8 cellular contexts compared by ENCODE assay signal in genomic region chr6:30955367-30956042, GRCh38. TPM values are rescaled to one million over a fixed set of nuclear protein-coding genes. Genes with fewer than 3 reads are reported as not detected.
A peak's percentile ranks its signal among the peaks of the same experiment; 100 is the strongest.
DNase-seq lines count a peak whose midpoint lies in the region; ATAC-seq, FAIRE-seq and TF ChIP-seq lines count a peak whose summit lies in the region.

No MANE protein-coding gene starts in this region.

- CTCF ChIA-PET in K562 (lab: Yijun Ruan, JAX; ENCODE audit: low intra/inter-chr PET ratio) = no interaction called here

- peak overlapping the region; percentile 78 for H2AFZ ChIP-seq in K562 (ENCODE audit: low read depth, low read length)

- no TSS peak for BruUV-seq in K562 (replicated peaks; lab: Mats Ljungman, UMichigan)

- 0 out of 6 replicates have a peak, but pooled peaks of 1 of the 3 experiments have one; percentile 2 for TF ChIP-seq CTCF in K562 (IDR thresholded peaks at IDR 0.05 in 2 of 3, conservative IDR thresholded peaks at IDR 0.05 in 1 of 3; ENCODE audit: insufficient read depth in 2 of 3, low read depth in 1 of 3, low read length in 3 of 3)

- POLR2A ChIA-PET in K562 (lab: Yijun Ruan, JAX) = interaction anchor here (0.6 to 1.6 kb wide), 13 partner anchors 10 to 633 kb away, joined by 3 to 6 read pairs (median 3); partner anchors contain the start of gene MUCL3

- H4K20me1 ChIP-seq in K562 (replicated peaks; ENCODE audit: control insufficient read depth, insufficient read depth, low read length) = no peaks in the 10 kb centered on the region

- no peaks in the 10 kb centered on the region for H3K9me3 ChIP-seq in K562 (replicated peaks; ENCODE audit: control insufficient read depth, insufficient read depth, low read depth, low read length)

- peak; percentile 74 for TF ChIP-seq POLR2A in K562 (conservative IDR thresholded peaks at IDR 0.05)

- H3K36me3 ChIP-seq in K562 (ENCODE audit: control insufficient read depth, insufficient read depth, low read length) = no peaks in the 10 kb centered on the region

- no peak overlapping the region for H3K27ac ChIP-seq in K562 (ENCODE audit: extremely low read depth, low read depth, low read length)

- DNase-seq in GM18507 (ENCODE audit: extremely low spot score, insufficient read length, low read depth) = peak; percentile 55
- peak; percentile 62 for DNase-seq in HT-29 (ENCODE audit: low spot score)
- peak; percentile 71 for DNase-seq in UCSD-AML1 (lab: John Stamatoyannopoulos, UW; ENCODE audit: unreplicated experiment)
- peak; percentile 89 to 92 (median 90) for DNase-seq in K562 (ENCODE audit: extremely low read depth in 1 of 4, low spot score in 3 of 4)
- peak; percentile 57 for DNase-seq in iris pigment epithelial cell (ENCODE audit: low read depth)
- peak; percentile 90 for DNase-seq in stimulated activated CD4-positive, alpha-beta T cell treated with anti-CD3 and anti-CD28 coated beads, Interleukin-15, amount 100 ng/mL, for 24 hours
- DNase-seq in DMS79 (lab: John Stamatoyannopoulos, UW) = no peak
- no peak for DNase-seq in NCI-H2029 treated with DMSO at 0.1 percent for 48 hours (lab: John Stamatoyannopoulos, UW)

- intact Hi-C loops in K562 (cut with micrococcal nuclease) = loop anchor here (1.0 kb wide), 1 partner anchor 40 kb away; no protein-coding TSS in a partner anchor

- peak; percentile 99 for ATAC-seq in K562

- WGBS in K562 (ENCODE audit: insufficient coverage, low coverage, missing lambda C conversion rate) = under 1% methylated on average over 41 of the region's 46 CpGs

- peak overlapping the region; percentile 37 for H3K4me3 ChIP-seq in K562

- H3K4me1 ChIP-seq in K562 (replicated peaks in 1 of 2; ENCODE audit: control insufficient read depth in 2 of 2, insufficient read depth in 2 of 2, low read length in 2 of 2) = peaks cover 8 to 15% of the 10 kb centered on the region in 2 experiments

- no peaks in the 10 kb centered on the region for H3K9me1 ChIP-seq in K562 (ENCODE audit: control insufficient read depth, insufficient read depth, low read length)

- peak; percentile 55; the same call in 1 of the 2 replicates for TF ChIP-seq EP300 in K562 (IDR thresholded peaks at IDR 0.05; ENCODE audit: low read length)

- FAIRE-seq in GM18507 (lab: Jason Lieb, UNC) (no peak), K562 (lab: Jason Lieb, UNC) (no peak)

- H3K4me2 ChIP-seq in K562 (ENCODE audit: insufficient read depth, low read length) = peak overlapping the region; percentile 54

- H3K27me3 ChIP-seq in K562 (ENCODE audit: control insufficient read depth in 2 of 2, insufficient read depth in 2 of 2, low read length in 2 of 2) = peaks cover 18 to 62% of the 10 kb centered on the region in 2 experiments; a peak in 4 of 5 replicates

- H3K9ac ChIP-seq in K562 (ENCODE audit: insufficient read depth in 1 of 2, low read depth in 2 of 2, low read length in 2 of 2) = peak overlapping the region; percentile 42 to 89; a peak in 3 of 4 replicates

- TF ChIP-seq RAD21 in K562 (CRISPR knock-in tag; conservative IDR thresholded peaks at IDR 0.05 in 1 of 2, IDR thresholded peaks at IDR 0.05 in 1 of 2) = peak in 1 of 2 experiments; percentile 25; a peak in 2 of 4 replicates

- in situ Hi-C loops in K562 (cut with MboI) = no loop called here

- H3K79me2 ChIP-seq in K562 (ENCODE audit: control insufficient read depth, insufficient read depth, low read length) = no peaks in the 10 kb centered on the region

RNA-seq across cellular contexts. Expression of gene MUCL3, which starts 14.7 kb away (rescaled TPM):
- total RNA-seq in HT-29 (2014; rRNA removed; shearing (Covaris generic)) = 0.08 and 0.15 TPM in 2 replicates
- not detected in 2 replicates for total RNA-seq in K562 (2011; cell fraction: chromatin; rRNA removed; ENCODE audit: low replicate concordance)
- not detected in 2 replicates for total RNA-seq in K562 (2011; cell fraction: nucleolus; rRNA removed)
- total RNA-seq in K562 (2011; cell fraction: nucleoplasm; rRNA removed) = not detected in 2 replicates
- total RNA-seq in K562 (2014; rRNA removed) (not detected in 2 replicates), K562 (2014; rRNA removed; fragmentation: Illumina TruSeq; extraction: Trizol) (not detected in 2 replicates), K562 (2015; rRNA removed; fragmentation: Illumina TruSeq; extraction: Trizol) (not detected in 2 replicates), K562 (2021) (not detected in 2 replicates)
- polyA plus RNA-seq in K562 (2011; rRNA removed) (not detected in 2 replicates), K562 (2014; fragmentation: Illumina TruSeq; extraction: Trizol) (not detected in 2 replicates), K562 (2014; fragmentation: Nextera tagmentation; extraction: Ambion mirVana) (not detected), K562 (2014; rRNA removed) (0.07 TPM in 1 of 2 replicates, not detected in the other)
- polyA plus RNA-seq in K562 (2011; cell fraction: cytosol; rRNA removed) = not detected in 2 replicates
- not detected in 2 replicates for polyA plus RNA-seq in K562 (2011; cell fraction: nucleus; rRNA removed)
- 0.03 and 0.07 TPM in 2 replicates for polyA plus RNA-seq in K562 (2012)
- polyA minus RNA-seq in K562 (2011; rRNA and poly(A)+ RNA removed) = not detected in 2 replicates
- not detected in 2 replicates for polyA minus RNA-seq in K562 (2011; cell fraction: cytosol; rRNA and poly(A)+ RNA removed)
- polyA minus RNA-seq in K562 (2011; cell fraction: nucleus; rRNA and poly(A)+ RNA removed) = not detected in 2 replicates

RNA-seq across cellular contexts. Expression of gene SFTA2, which starts 23.5 kb away (rescaled TPM):
- 4.7 and 8.0 TPM in 2 replicates for total RNA-seq in HT-29 (2014; rRNA removed; shearing (Covaris generic))
- not detected in 2 replicates for total RNA-seq in K562 (2011; cell fraction: chromatin; rRNA removed; ENCODE audit: low replicate concordance)
- not detected in 2 replicates for total RNA-seq in K562 (2011; cell fraction: nucleolus; rRNA removed)
- total RNA-seq in K562 (2011; cell fraction: nucleoplasm; rRNA removed) = not detected in 2 replicates
- total RNA-seq in K562 (2014; rRNA removed) (not detected in 2 replicates), K562 (2014; rRNA removed; fragmentation: Illumina TruSeq; extraction: Trizol) (not detected in 2 replicates), K562 (2015; rRNA removed; fragmentation: Illumina TruSeq; extraction: Trizol) (not detected in 2 replicates), K562 (2021) (0.78 TPM in 1 of 2 replicates, not detected in the other)
- polyA plus RNA-seq in K562 (2011; rRNA removed) (not detected in 2 replicates), K562 (2014; fragmentation: Illumina TruSeq; extraction: Trizol) (not detected in 2 replicates), K562 (2014; fragmentation: Nextera tagmentation; extraction: Ambion mirVana) (not detected), K562 (2014; rRNA removed) (not detected in 2 replicates)
- polyA plus RNA-seq in K562 (2011; cell fraction: cytosol; rRNA removed) = not detected in 2 replicates
- not detected in 2 replicates for polyA plus RNA-seq in K562 (2011; cell fraction: nucleus; rRNA removed)
- 0.17 TPM in 1 of 2 replicates, not detected in the other for polyA plus RNA-seq in K562 (2012)
- polyA minus RNA-seq in K562 (2011; rRNA and poly(A)+ RNA removed) = not detected in 2 replicates
- not detected in 2 replicates for polyA minus RNA-seq in K562 (2011; cell fraction: cytosol; rRNA and poly(A)+ RNA removed)
- not detected in 2 replicates for polyA minus RNA-seq in K562 (2011; cell fraction: nucleus; rRNA and poly(A)+ RNA removed)

RNA-seq across cellular contexts. Expression of gene MUC21, which starts 28.0 kb away (rescaled TPM):
- total RNA-seq in HT-29 (2014; rRNA removed; shearing (Covaris generic)) = not detected in 2 replicates
- not detected in 2 replicates for total RNA-seq in K562 (2011; cell fraction: chromatin; rRNA removed; ENCODE audit: low replicate concordance)
- total RNA-seq in K562 (2011; cell fraction: nucleolus; rRNA removed) = not detected in 2 replicates
- total RNA-seq in K562 (2011; cell fraction: nucleoplasm; rRNA removed) = not detected in 2 replicates
- total RNA-seq in K562 (2014; rRNA removed) = not detected in 2 replicates
- total RNA-seq in K562 (2014; rRNA removed; fragmentation: Illumina TruSeq; extraction: Trizol) = not detected in 2 replicates
- total RNA-seq in K562 (2015; rRNA removed; fragmentation: Illumina TruSeq; extraction: Trizol) = not detected in 2 replicates
- not detected in 2 replicates for total RNA-seq in K562 (2021)
- not detected in 2 replicates for polyA plus RNA-seq in K562 (2011; rRNA removed)
- not detected in 2 replicates for polyA plus RNA-seq in K562 (2011; cell fraction: cytosol; rRNA removed)
- polyA plus RNA-seq in K562 (2011; cell fraction: nucleus; rRNA removed) = not detected in 2 replicates
- not detected in 2 replicates for polyA plus RNA-seq in K562 (2012)
- not detected in 2 replicates for polyA plus RNA-seq in K562 (2014; fragmentation: Illumina TruSeq; extraction: Trizol)
- polyA plus RNA-seq in K562 (2014; fragmentation: Nextera tagmentation; extraction: Ambion mirVana) = not detected
- not detected in 2 replicates for polyA plus RNA-seq in K562 (2014; rRNA removed)
- polyA minus RNA-seq in K562 (2011; rRNA and poly(A)+ RNA removed) = not detected in 2 replicates
- polyA minus RNA-seq in K562 (2011; cell fraction: cytosol; rRNA and poly(A)+ RNA removed) = not detected in 2 replicates
- polyA minus RNA-seq in K562 (2011; cell fraction: nucleus; rRNA and poly(A)+ RNA removed) = not detected in 2 replicates

RNA-seq across cellular contexts. Expression of gene VARS2, which starts 41.5 kb away (rescaled TPM):
- 23.2 and 24.4 TPM in 2 replicates for total RNA-seq in HT-29 (2014; rRNA removed; shearing (Covaris generic))
- 134 and 271 TPM in 2 replicates for total RNA-seq in K562 (2011; cell fraction: chromatin; rRNA removed; ENCODE audit: low replicate concordance)
- total RNA-seq in K562 (2011; cell fraction: nucleolus; rRNA removed) = 116 and 125 TPM in 2 replicates
- 117 and 125 TPM in 2 replicates for total RNA-seq in K562 (2011; cell fraction: nucleoplasm; rRNA removed)
- 31.1 and 46.0 TPM in 2 replicates for total RNA-seq in K562 (2014; rRNA removed)
- total RNA-seq in K562 (2014; rRNA removed; fragmentation: Illumina TruSeq; extraction: Trizol) = 16.8 and 18.5 TPM in 2 replicates
- total RNA-seq in K562 (2015; rRNA removed; fragmentation: Illumina TruSeq; extraction: Trizol) = 23.3 and 26.3 TPM in 2 replicates
- total RNA-seq in K562 (2021) = 41.0 and 48.0 TPM in 2 replicates
- 35.1 and 56.2 TPM in 2 replicates for polyA plus RNA-seq in K562 (2011; rRNA removed)
- polyA plus RNA-seq in K562 (2011; cell fraction: cytosol; rRNA removed) = 28.8 and 33.9 TPM in 2 replicates
- polyA plus RNA-seq in K562 (2011; cell fraction: nucleus; rRNA removed) = 263 and 308 TPM in 2 replicates
- 38.5 and 55.4 TPM in 2 replicates for polyA plus RNA-seq in K562 (2012)
- polyA plus RNA-seq in K562 (2014; fragmentation: Illumina TruSeq; extraction: Trizol) = 28.3 and 29.9 TPM in 2 replicates
- 1 to 10 TPM; 1.6 to 2.3 TPM for polyA plus RNA-seq in K562 (2014; fragmentation: Nextera tagmentation; extraction: Ambion mirVana)
- polyA plus RNA-seq in K562 (2014; rRNA removed) = 44.8 and 53.6 TPM in 2 replicates
- polyA minus RNA-seq in K562 (2011; rRNA and poly(A)+ RNA removed) = 46.2 and 47.8 TPM in 2 replicates
- 18.4 and 32.6 TPM in 2 replicates for polyA minus RNA-seq in K562 (2011; cell fraction: cytosol; rRNA and poly(A)+ RNA removed)
- polyA minus RNA-seq in K562 (2011; cell fraction: nucleus; rRNA and poly(A)+ RNA removed) = 28.9 and 49.2 TPM in 2 replicates

RNA-seq across cellular contexts. Expression of gene GTF2H4, which starts 47.5 kb away (rescaled TPM):
- total RNA-seq in HT-29 (2014; rRNA removed; shearing (Covaris generic)) = 18.9 and 20.2 TPM in 2 replicates
- total RNA-seq in K562 (2011; cell fraction: chromatin; rRNA removed; ENCODE audit: low replicate concordance) = 228 and 428 TPM in 2 replicates
- total RNA-seq in K562 (2011; cell fraction: nucleolus; rRNA removed) = 202 and 247 TPM in 2 replicates
- 179 and 226 TPM in 2 replicates for total RNA-seq in K562 (2011; cell fraction: nucleoplasm; rRNA removed)
- total RNA-seq in K562 (2014; rRNA removed) = 30.5 and 55.3 TPM in 2 replicates
- 36.1 and 39.6 TPM in 2 replicates for total RNA-seq in K562 (2014; rRNA removed; fragmentation: Illumina TruSeq; extraction: Trizol)
- 38.3 and 38.6 TPM in 2 replicates for total RNA-seq in K562 (2015; rRNA removed; fragmentation: Illumina TruSeq; extraction: Trizol)
- 70.6 and 80.5 TPM in 2 replicates for total RNA-seq in K562 (2021)
- polyA plus RNA-seq in K562 (2011; rRNA removed) = 60.1 and 75.6 TPM in 2 replicates
- 57.7 and 65.7 TPM in 2 replicates for polyA plus RNA-seq in K562 (2011; cell fraction: cytosol; rRNA removed)
- 584 and 671 TPM in 2 replicates for polyA plus RNA-seq in K562 (2011; cell fraction: nucleus; rRNA removed)
- 66.1 and 69.0 TPM in 2 replicates for polyA plus RNA-seq in K562 (2012)
- 57.1 and 76.3 TPM in 2 replicates for polyA plus RNA-seq in K562 (2014; fragmentation: Illumina TruSeq; extraction: Trizol)
- polyA plus RNA-seq in K562 (2014; fragmentation: Nextera tagmentation; extraction: Ambion mirVana) = 1 to 10 TPM; 3.6 to 5.2 TPM
- polyA plus RNA-seq in K562 (2014; rRNA removed) = 86.1 and 95.0 TPM in 2 replicates
- polyA minus RNA-seq in K562 (2011; rRNA and poly(A)+ RNA removed) = 37.2 and 37.6 TPM in 2 replicates
- 16.6 and 20.2 TPM in 2 replicates for polyA minus RNA-seq in K562 (2011; cell fraction: cytosol; rRNA and poly(A)+ RNA removed)
- 60.9 and 104 TPM in 2 replicates for polyA minus RNA-seq in K562 (2011; cell fraction: nucleus; rRNA and poly(A)+ RNA removed)

Comparison
In these comparisons a context has a peak if more than half of its experiments do, and no peak if none do; other contexts are left out.
1. DNase-seq: peak in GM18507 (single experiment), HT-29 (single experiment), UCSD-AML1 (single experiment), K562 (4 of 4), iris pigment epithelial cell (single experiment) and stimulated activated CD4-positive, alpha-beta T cell treated with anti-CD3 and anti-CD28 coated beads, Interleukin-15, amount 100 ng/mL, for 24 hours (single experiment); none in DMS79 (single experiment) and NCI-H2029 treated with DMSO at 0.1 percent for 48 hours (single experiment).